ENCODE assay signal across 6 cellular contexts in the genomic region with DNA sequence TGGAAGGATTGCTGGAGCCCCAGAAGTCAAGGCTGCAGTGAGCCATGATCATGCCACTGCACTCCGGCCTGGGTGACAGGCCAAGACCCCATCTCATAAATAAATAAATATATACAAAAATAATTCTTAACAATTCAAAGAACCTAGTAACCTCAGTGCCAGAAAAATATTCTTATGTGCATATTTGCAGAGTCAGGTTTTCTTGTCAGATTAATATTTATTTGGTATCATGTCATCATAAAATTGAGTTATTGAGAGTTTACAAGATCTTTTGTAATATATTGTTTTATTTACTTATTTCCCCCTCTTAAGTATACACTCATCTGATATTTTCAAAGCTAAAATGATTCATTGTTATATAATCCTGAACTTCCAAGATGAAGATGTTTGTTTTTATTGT.
"Had no signal": no experiment of that assay in that cellular context is flagged by ENCODE, and none has a peak within 500 bp of the region (broad histone marks: within the 10 kb centered on the region; RNA-seq: fewer than 3 reads in every experiment).

No MANE protein-coding gene starts in this region.

- FAIRE-seq: H1, H54 had no signal

- DNase-seq: H9, HCEC 1CT, KG1 had no signal

- H3K4me3 ChIP-seq: GM23338 had no signal

- ATAC-seq: GM23338 had no signal

- H3K4me2 ChIP-seq: GM23338 had no signal

- H2AFZ ChIP-seq: GM23338 had no signal
